ENCODE assay signal across 23 cellular contexts in genomic region chr2:25594991-25595390, GRCh38.
"Had no signal": no experiment of that assay in that cellular context is flagged by ENCODE, and none has a peak within 500 bp of the region (broad histone marks: within the 10 kb centered on the region; RNA-seq: fewer than 3 reads in every experiment).

No MANE protein-coding gene starts in this region.

- DNase-seq: cerebellar nuclear complex; effector CD8-positive, alpha-beta T cell; endodermal cell; foreskin keratinocyte; glutamatergic neuron; heart right ventricle; hippocampal formation; islet precursor cell; kidney glomerular epithelial cell; mucosa of descending colon; naive B cell; pancreas; right lobe of liver; small intestine; stimulated activated CD4-positive, alpha-beta T cell treated with anti-CD3 and anti-CD28 coated beads, Interleukin-15, amount 100 ng/mL, for 24 hours; stimulated activated CD4-positive, alpha-beta T cell treated with anti-CD3 and anti-CD28 coated beads, Interleukin-2, amount 100 ng/mL, for 48 hours; stimulated activated naive B cell treated with anti-CD40 and anti-IgM and Interleukin-4, amounts not matched to agents 10 μg/mL and 1 μg/mL and 100 μg/mL, for 72 hours; testis; tibial artery had no signal

- H3K27ac ChIP-seq: epithelial cell of prostate, esophagus muscularis mucosa, foreskin keratinocyte, gastroesophageal sphincter, heart right ventricle, neutrophil, pancreas, right lobe of liver, testis, tibial artery had no signal
